ENCODE assay signal across 1 cellular context in the genomic region with DNA sequence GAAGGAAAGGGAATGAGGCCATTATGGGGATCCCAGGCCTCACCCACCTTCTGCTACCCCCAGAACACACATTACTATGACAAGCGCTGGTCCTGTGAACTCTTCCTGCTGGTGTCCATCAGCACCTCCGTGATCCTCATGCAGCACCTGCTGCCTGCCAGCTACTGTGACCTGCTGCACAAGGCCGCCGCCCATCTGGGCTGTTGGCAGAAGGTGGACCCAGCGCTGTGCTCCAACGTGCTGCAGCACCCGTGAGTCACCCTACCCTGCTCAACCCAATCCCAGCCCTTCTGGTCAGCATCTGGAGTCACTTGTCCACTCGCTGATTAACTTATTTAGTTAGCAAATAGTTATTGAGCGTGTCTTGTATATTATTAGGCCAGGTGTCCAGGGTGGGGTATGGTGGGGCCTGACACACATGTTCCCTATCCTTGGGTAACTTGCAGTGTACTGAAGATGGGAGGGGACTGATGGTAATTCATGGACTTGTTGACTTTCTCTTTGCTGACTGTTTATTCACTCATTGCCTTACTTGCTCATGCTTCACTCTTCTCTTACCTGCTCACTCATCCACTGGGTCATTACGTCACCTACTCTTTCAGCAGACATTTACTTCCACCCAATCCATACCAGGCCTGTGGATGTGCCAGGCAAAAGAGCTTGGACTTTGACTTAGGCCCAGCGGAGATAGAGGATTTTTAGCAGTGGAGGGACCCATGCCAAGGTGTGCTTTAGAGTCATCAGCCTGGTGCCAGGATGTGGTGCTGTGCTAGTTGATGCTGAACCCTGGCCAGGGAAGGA.
TF ChIP-seq lines count a peak whose summit lies in the region.

No MANE protein-coding gene starts in this region.

TF ChIP-seq in liver, 16 proteins besides CTCF, POLR2A, EP300 and RAD21 (continued from another document):
- peak in 1 of 2 donors; percentile 53 for TF ChIP-seq GABPA (IDR thresholded peaks at IDR 0.05 in 1 of 2, conservative IDR thresholded peaks at IDR 0.05 in 1 of 2)
- peak; percentile 95 for TF ChIP-seq FOXA1 (IDR thresholded peaks at IDR 0.05)
- peak; percentile 97 for TF ChIP-seq FOXA2 (IDR thresholded peaks at IDR 0.05)
- TF ChIP-seq, protein P1, sequence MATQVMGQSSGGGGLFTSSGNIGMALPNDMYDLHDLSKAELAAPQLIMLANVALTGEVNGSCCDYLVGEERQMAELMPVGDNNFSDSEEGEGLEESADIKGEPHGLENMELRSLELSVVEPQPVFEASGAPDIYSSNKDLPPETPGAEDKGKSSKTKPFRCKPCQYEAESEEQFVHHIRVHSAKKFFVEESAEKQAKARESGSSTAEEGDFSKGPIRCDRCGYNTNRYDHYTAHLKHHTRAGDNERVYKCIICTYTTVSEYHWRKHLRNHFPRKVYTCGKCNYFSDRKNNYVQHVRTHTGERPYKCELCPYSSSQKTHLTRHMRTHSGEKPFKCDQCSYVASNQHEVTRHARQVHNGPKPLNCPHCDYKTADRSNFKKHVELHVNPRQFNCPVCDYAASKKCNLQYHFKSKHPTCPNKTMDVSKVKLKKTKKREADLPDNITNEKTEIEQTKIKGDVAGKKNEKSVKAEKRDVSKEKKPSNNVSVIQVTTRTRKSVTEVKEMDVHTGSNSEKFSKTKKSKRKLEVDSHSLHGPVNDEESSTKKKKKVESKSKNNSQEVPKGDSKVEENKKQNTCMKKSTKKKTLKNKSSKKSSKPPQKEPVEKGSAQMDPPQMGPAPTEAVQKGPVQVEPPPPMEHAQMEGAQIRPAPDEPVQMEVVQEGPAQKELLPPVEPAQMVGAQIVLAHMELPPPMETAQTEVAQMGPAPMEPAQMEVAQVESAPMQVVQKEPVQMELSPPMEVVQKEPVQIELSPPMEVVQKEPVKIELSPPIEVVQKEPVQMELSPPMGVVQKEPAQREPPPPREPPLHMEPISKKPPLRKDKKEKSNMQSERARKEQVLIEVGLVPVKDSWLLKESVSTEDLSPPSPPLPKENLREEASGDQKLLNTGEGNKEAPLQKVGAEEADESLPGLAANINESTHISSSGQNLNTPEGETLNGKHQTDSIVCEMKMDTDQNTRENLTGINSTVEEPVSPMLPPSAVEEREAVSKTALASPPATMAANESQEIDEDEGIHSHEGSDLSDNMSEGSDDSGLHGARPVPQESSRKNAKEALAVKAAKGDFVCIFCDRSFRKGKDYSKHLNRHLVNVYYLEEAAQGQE (IDR thresholded peaks at IDR 0.05), result peak; percentile 87
- TF ChIP-seq JUND (IDR thresholded peaks at IDR 0.05), result peak; percentile 90 to 93
- TF ChIP-seq EGR1 (IDR thresholded peaks at IDR 0.05; ENCODE audit: low read depth in 2 of 2), result peak in 1 of 2 donors; percentile 58
- TF ChIP-seq HNF4G (IDR thresholded peaks at IDR 0.05), result peak; percentile 98
- no peak for TF ChIP-seq NR2F2 (IDR thresholded peaks at IDR 0.05)
- TF ChIP-seq, protein P2, sequence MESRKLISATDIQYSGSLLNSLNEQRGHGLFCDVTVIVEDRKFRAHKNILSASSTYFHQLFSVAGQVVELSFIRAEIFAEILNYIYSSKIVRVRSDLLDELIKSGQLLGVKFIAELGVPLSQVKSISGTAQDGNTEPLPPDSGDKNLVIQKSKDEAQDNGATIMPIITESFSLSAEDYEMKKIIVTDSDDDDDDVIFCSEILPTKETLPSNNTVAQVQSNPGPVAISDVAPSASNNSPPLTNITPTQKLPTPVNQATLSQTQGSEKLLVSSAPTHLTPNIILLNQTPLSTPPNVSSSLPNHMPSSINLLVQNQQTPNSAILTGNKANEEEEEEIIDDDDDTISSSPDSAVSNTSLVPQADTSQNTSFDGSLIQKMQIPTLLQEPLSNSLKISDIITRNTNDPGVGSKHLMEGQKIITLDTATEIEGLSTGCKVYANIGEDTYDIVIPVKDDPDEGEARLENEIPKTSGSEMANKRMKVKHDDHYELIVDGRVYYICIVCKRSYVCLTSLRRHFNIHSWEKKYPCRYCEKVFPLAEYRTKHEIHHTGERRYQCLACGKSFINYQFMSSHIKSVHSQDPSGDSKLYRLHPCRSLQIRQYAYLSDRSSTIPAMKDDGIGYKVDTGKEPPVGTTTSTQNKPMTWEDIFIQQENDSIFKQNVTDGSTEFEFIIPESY (IDR thresholded peaks at IDR 0.05), result peak; percentile 70
- peak; percentile 97 for TF ChIP-seq HNF4A (conservative IDR thresholded peaks at IDR 0.05)
- TF ChIP-seq TAF1 (conservative IDR thresholded peaks at IDR 0.05), result no peak
